9 cellular contexts compared by ENCODE assay signal in the genomic region with DNA sequence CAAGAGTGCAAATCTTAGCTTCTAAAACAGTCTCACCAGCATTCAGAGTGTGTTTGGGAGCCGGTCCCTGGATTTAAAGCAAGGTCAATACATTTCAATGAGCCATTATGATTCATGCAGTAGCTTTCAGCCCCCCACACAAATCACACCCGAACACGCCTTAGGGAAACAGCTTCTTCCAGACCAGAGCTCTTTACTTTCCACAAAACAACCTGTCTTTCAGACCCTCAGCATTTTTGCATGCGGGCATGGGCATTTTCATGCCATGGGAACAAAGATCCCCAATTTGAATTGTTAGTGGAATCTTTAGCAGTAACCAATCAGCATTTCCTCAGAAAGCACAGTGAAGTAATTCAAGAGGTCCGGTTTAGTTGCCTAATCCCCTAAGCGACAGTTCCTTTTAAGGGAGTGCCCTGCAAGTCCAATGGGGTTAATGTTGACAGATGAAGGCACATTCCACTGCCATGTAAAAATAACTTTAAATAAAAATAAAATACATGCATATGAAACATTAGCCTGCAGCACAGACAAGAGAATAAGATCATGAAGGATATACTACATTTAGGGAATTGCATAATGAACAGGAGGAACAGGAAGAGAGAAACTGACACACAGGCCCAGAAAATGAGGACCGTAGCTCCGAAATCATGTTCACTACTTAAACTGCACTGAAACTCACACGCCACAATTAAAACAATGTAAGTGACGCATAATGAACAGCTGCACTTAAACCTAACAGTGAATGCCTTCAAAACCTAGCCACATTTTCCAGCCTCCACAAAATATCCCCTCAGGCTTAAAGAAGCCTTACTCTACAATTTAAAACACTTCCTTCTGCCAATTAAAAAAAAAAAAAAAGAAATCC. TPM values are rescaled to one million over a fixed set of nuclear protein-coding genes. Genes with fewer than 3 reads are reported as not detected.
DNase-seq lines count a peak whose midpoint lies in the region; ATAC-seq, FAIRE-seq and TF ChIP-seq lines count a peak whose summit lies in the region.
"Had no signal": no experiment of that assay in that cellular context is flagged by ENCODE, and none has a peak within 500 bp of the region (broad histone marks: within the 10 kb centered on the region; RNA-seq: fewer than 3 reads in every experiment).

No MANE protein-coding gene starts in this region.

- intact Hi-C loops in tibial artery (cut with DNase I; ENCODE audit: low total_unique reads): no loop called here

- H3K4me2 ChIP-seq in keratinocyte (ENCODE audit: control insufficient read depth, extremely low read depth, insufficient read depth, low read depth, low read length): peak overlapping the region; percentile 98

- H3K36me3 ChIP-seq in keratinocyte (ENCODE audit: control insufficient read depth in 2 of 2, extremely low read depth in 1 of 2, insufficient read depth in 2 of 2, low read length in 2 of 2) (peaks cover 0 to 13% of the 10 kb centered on the region in 2 experiments), tibial artery (no peaks in the 10 kb centered on the region)

- H3K4me3 ChIP-seq in keratinocyte (ENCODE audit: control insufficient read depth in 2 of 3, extremely low read depth in 1 of 3, insufficient read depth in 2 of 3, low read depth in 1 of 3, low read length in 3 of 3): peak overlapping the region; percentile 23 to 68 (median 67)
- peak overlapping the region; percentile 17 to 28 for H3K4me3 ChIP-seq in tibial artery

- TF ChIP-seq CTCF in keratinocyte (optimal IDR thresholded peaks at IDR 0.05 in 1 of 3, IDR thresholded peaks at IDR 0.05 in 1 of 3, conservative IDR thresholded peaks at IDR 0.05 in 1 of 3; ENCODE audit: extremely low read depth in 1 of 3, insufficient read depth in 2 of 3, low read length in 3 of 3) (no peak), tibial artery (IDR thresholded peaks at IDR 0.05) (no peak)

- ATAC-seq in GM19328 (IDR thresholded peaks at IDR 0.05; ENCODE audit: unreplicated experiment): no peak

- peak; percentile 33 to 38 for DNase-seq in NCI-H526 (lab: John Stamatoyannopoulos, UW)
- DNase-seq in NCI-H526 treated with DMSO at 0.1 percent for 48 hours (lab: John Stamatoyannopoulos, UW): no peak
- peak; percentile 52 for DNase-seq in amniotic epithelial cell (ENCODE audit: low read depth)
- no peak for DNase-seq in keratinocyte (ENCODE audit: low read depth, low spot score)
- no peak for DNase-seq in tibial artery
- no peak for DNase-seq in activated T-cell treated with anti-CD3 and anti-CD28 coated beads for 4 hours
- DNase-seq in NCI-H446 treated with DMSO at 0.1 percent for 48 hours (lab: John Stamatoyannopoulos, UW): no peak

- H3K9me3 ChIP-seq in keratinocyte (ENCODE audit: control insufficient read depth, low read depth, low read length) (no peaks in the 10 kb centered on the region), tibial artery (no peaks in the 10 kb centered on the region)

- H3K27ac ChIP-seq in keratinocyte (ENCODE audit: control insufficient read depth, insufficient read depth, low read length): peak overlapping the region; percentile 99
- peak overlapping the region; percentile 23 to 63 for H3K27ac ChIP-seq in tibial artery
- H3K27ac ChIP-seq: 22Rv1 had no signal

- peaks cover 75% of the 10 kb centered on the region for H3K79me2 ChIP-seq in keratinocyte (ENCODE audit: control insufficient read depth, insufficient read depth, low read length)

- H3K9ac ChIP-seq in keratinocyte (ENCODE audit: control insufficient read depth, extremely low read depth, insufficient read depth, low read length): peak overlapping the region; percentile 86

- dilution Hi-C loops in keratinocyte (cut with MboI; ENCODE audit: extremely low pct_ligation_motif_present, low sequenced_read_pairs): no loop called here

- FAIRE-seq in keratinocyte (lab: Jason Lieb, UNC): no peak

- no peaks in the 10 kb centered on the region for H3K27me3 ChIP-seq in keratinocyte (ENCODE audit: control insufficient read depth, extremely low read depth, insufficient read depth, low read length)
- no peaks in the 10 kb centered on the region for H3K27me3 ChIP-seq in tibial artery

- no peaks in the 10 kb centered on the region for H3K9me1 ChIP-seq in keratinocyte (ENCODE audit: control insufficient read depth, extremely low read depth, insufficient read depth, low read length)

- H3K4me1 ChIP-seq in keratinocyte (ENCODE audit: control insufficient read depth, extremely low read depth, insufficient read depth, low read length) (peaks cover 71% of the 10 kb centered on the region), tibial artery (peaks cover 0 to 84% (median 63%) of the 10 kb centered on the region in 4 donors)

- H4K20me1 ChIP-seq in keratinocyte (ENCODE audit: control insufficient read depth, extremely low read depth, insufficient read depth, low read length): no peaks in the 10 kb centered on the region

- H2AFZ ChIP-seq in keratinocyte (ENCODE audit: control insufficient read depth, low read length): no peak overlapping the region

RNA-seq across cellular contexts. Expression of gene VPS37B, which starts 4.0 kb away (rescaled TPM):
- 29.3 to 85.5 TPM (median 34.1 TPM) in 3 replicates for polyA plus RNA-seq in keratinocyte
- polyA plus RNA-seq in keratinocyte (2011; ENCODE audit: low read depth): 22.7 TPM
- 47.2 and 61.5 TPM in 2 replicates for polyA plus RNA-seq in keratinocyte (2011; cell fraction: cytosol; rRNA removed)
- 73.8 and 86.1 TPM in 2 replicates for polyA plus RNA-seq in keratinocyte (2011; cell fraction: nucleus; rRNA removed)
- 37.9 and 59.4 TPM in 2 replicates for polyA plus RNA-seq in keratinocyte (2012; ENCODE audit: low replicate concordance)
- polyA minus RNA-seq in keratinocyte: 24.4 to 39.4 TPM (median 29.8 TPM) in 3 replicates
- 77.5 TPM for polyA minus RNA-seq in keratinocyte (2011; cell fraction: cytosol; rRNA and poly(A)+ RNA removed)
- polyA minus RNA-seq in keratinocyte (2011; cell fraction: nucleus; rRNA and poly(A)+ RNA removed): 33.3 and 50.4 TPM in 2 replicates

RNA-seq across cellular contexts. Expression of gene HIP1R, which starts 56.6 kb away (rescaled TPM):
- 19.4 to 31.8 TPM (median 23.0 TPM) in 3 replicates for polyA plus RNA-seq in keratinocyte
- polyA plus RNA-seq in keratinocyte (2011; ENCODE audit: low read depth): 39.4 TPM
- polyA plus RNA-seq in keratinocyte (2011; cell fraction: cytosol; rRNA removed): 10.1 and 13.0 TPM in 2 replicates
- 69.4 and 79.4 TPM in 2 replicates for polyA plus RNA-seq in keratinocyte (2011; cell fraction: nucleus; rRNA removed)
- polyA plus RNA-seq in keratinocyte (2012; ENCODE audit: low replicate concordance): 21.9 and 45.2 TPM in 2 replicates
- 42.9 to 79.9 TPM (median 43.5 TPM) in 3 replicates for polyA minus RNA-seq in keratinocyte
- 16.3 TPM for polyA minus RNA-seq in keratinocyte (2011; cell fraction: cytosol; rRNA and poly(A)+ RNA removed)
- polyA minus RNA-seq in keratinocyte (2011; cell fraction: nucleus; rRNA and poly(A)+ RNA removed): 36.1 and 37.4 TPM in 2 replicates

Comparison
In these comparisons a context has a peak if more than half of its experiments do, and no peak if none do; other contexts are left out.
1. DNase-seq: peak in NCI-H526 (2 of 2) and amniotic epithelial cell (single experiment); none in NCI-H526 treated with DMSO at 0.1 percent for 48 hours (single experiment), keratinocyte (single experiment), tibial artery (0 of 2), activated T-cell treated with anti-CD3 and anti-CD28 coated beads for 4 hours (single experiment) and NCI-H446 treated with DMSO at 0.1 percent for 48 hours (single experiment).